In the genomic region with DNA sequence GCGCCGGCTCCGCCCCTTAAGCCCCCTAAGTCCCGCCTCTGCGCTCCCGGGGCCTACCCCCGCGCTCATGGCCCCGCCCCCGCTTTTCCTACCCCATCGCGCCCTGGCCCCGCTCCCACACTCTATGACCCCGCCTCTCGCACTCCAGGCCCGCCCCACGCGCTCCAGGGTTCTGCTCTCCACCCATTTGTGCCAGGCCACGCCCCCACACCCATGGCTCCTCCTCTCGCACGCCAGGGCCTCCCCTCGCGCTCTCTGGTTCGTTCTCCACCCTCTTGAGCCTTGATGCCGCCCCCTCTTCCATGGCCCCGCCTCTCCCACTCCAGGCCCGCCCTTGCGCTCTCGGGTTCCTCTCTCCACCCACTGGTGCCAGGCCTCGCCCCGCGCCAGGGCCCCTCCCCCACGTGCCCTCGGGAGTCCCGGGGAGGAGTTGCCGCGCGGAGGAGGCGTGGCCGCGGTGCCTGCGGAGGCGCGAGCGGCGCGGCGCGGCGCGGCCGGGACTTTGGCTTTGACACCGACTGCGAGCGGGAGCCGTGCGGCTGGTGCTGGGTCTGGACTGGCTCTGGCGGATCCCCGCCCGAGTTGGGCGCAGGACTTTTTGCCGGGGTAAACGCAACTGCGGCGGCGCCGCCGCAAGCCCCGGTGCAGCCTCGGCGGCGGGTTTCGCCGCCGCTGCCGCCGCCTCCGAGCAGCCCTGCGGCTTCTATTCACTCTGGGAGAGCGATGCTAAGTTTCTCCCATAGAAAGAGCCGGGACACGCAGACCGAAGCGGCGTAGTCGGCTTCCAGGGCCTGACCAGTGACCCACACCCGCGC, we compare ENCODE assay signal across 1 cellular context.
A peak's percentile ranks its signal among the peaks of the same experiment; 100 is the strongest.
TF ChIP-seq lines count a peak whose summit lies in the region.

EEPD1 (plus strand) TSS at position 499 of the 815 bp plus-strand sequence. CDS start 1,071 bp downstream, outside the sequence.

TF ChIP-seq in HepG2, 621 proteins besides CTCF, POLR2A, EP300 and RAD21 (continued from another document and continues in another):
- 0 out of 2 replicates have a peak, but pooled peaks have one; percentile 7 for TF ChIP-seq ZNF280D (CRISPR knock-in tag; IDR thresholded peaks at IDR 0.05)
- no peak for TF ChIP-seq GPN1 (CRISPR knock-in tag; IDR thresholded peaks at IDR 0.05; ENCODE audit: borderline replicate concordance)
- TF ChIP-seq ZNF468 (CRISPR knock-in tag; IDR thresholded peaks at IDR 0.05), result no peak
- TF ChIP-seq, protein P1, sequence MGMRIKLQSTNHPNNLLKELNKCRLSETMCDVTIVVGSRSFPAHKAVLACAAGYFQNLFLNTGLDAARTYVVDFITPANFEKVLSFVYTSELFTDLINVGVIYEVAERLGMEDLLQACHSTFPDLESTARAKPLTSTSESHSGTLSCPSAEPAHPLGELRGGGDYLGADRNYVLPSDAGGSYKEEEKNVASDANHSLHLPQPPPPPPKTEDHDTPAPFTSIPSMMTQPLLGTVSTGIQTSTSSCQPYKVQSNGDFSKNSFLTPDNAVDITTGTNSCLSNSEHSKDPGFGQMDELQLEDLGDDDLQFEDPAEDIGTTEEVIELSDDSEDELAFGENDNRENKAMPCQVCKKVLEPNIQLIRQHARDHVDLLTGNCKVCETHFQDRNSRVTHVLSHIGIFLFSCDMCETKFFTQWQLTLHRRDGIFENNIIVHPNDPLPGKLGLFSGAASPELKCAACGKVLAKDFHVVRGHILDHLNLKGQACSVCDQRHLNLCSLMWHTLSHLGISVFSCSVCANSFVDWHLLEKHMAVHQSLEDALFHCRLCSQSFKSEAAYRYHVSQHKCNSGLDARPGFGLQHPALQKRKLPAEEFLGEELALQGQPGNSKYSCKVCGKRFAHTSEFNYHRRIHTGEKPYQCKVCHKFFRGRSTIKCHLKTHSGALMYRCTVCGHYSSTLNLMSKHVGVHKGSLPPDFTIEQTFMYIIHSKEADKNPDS (CRISPR knock-in tag; IDR thresholded peaks at IDR 0.05), result no peak
- no peak for TF ChIP-seq ZNF251 (CRISPR knock-in tag; IDR thresholded peaks at IDR 0.05)
- no peak for TF ChIP-seq MED8 (CRISPR knock-in tag; IDR thresholded peaks at IDR 0.05; ENCODE audit: insufficient replicate concordance)
- TF ChIP-seq ZBTB2 (CRISPR knock-in tag; IDR thresholded peaks at IDR 0.05; ENCODE audit: low read depth), result peak; percentile 91
- TF ChIP-seq, protein P2, sequence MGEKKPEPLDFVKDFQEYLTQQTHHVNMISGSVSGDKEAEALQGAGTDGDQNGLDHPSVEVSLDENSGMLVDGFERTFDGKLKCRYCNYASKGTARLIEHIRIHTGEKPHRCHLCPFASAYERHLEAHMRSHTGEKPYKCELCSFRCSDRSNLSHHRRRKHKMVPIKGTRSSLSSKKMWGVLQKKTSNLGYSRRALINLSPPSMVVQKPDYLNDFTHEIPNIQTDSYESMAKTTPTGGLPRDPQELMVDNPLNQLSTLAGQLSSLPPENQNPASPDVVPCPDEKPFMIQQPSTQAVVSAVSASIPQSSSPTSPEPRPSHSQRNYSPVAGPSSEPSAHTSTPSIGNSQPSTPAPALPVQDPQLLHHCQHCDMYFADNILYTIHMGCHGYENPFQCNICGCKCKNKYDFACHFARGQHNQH (CRISPR knock-in tag; IDR thresholded peaks at IDR 0.05), result peak; percentile 73
- TF ChIP-seq TSC22D2 (CRISPR knock-in tag; IDR thresholded peaks at IDR 0.05; ENCODE audit: borderline replicate concordance), result no peak
- TF ChIP-seq, protein P3, sequence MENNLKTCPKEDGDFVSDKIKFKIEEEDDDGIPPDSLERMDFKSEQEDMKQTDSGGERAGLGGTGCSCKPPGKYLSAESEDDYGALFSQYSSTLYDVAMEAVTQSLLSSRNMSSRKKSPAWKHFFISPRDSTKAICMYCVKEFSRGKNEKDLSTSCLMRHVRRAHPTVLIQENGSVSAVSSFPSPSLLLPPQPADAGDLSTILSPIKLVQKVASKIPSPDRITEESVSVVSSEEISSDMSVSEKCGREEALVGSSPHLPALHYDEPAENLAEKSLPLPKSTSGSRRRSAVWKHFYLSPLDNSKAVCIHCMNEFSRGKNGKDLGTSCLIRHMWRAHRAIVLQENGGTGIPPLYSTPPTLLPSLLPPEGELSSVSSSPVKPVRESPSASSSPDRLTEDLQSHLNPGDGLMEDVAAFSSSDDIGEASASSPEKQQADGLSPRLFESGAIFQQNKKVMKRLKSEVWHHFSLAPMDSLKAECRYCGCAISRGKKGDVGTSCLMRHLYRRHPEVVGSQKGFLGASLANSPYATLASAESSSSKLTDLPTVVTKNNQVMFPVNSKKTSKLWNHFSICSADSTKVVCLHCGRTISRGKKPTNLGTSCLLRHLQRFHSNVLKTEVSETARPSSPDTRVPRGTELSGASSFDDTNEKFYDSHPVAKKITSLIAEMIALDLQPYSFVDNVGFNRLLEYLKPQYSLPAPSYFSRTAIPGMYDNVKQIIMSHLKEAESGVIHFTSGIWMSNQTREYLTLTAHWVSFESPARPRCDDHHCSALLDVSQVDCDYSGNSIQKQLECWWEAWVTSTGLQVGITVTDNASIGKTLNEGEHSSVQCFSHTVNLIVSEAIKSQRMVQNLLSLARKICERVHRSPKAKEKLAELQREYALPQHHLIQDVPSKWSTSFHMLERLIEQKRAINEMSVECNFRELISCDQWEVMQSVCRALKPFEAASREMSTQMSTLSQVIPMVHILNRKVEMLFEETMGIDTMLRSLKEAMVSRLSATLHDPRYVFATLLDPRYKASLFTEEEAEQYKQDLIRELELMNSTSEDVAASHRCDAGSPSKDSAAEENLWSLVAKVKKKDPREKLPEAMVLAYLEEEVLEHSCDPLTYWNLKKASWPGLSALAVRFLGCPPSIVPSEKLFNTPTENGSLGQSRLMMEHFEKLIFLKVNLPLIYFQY (CRISPR knock-in tag; IDR thresholded peaks at IDR 0.05; ENCODE audit: borderline replicate concordance), result no peak
- no peak for TF ChIP-seq ZNF614 (CRISPR knock-in tag; IDR thresholded peaks at IDR 0.05; ENCODE audit: borderline replicate concordance)
- TF ChIP-seq, protein P4, sequence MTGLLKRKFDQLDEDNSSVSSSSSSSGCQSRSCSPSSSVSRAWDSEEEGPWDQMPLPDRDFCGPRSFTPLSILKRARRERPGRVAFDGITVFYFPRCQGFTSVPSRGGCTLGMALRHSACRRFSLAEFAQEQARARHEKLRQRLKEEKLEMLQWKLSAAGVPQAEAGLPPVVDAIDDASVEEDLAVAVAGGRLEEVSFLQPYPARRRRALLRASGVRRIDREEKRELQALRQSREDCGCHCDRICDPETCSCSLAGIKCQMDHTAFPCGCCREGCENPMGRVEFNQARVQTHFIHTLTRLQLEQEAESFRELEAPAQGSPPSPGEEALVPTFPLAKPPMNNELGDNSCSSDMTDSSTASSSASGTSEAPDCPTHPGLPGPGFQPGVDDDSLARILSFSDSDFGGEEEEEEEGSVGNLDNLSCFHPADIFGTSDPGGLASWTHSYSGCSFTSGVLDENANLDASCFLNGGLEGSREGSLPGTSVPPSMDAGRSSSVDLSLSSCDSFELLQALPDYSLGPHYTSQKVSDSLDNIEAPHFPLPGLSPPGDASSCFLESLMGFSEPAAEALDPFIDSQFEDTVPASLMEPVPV (CRISPR knock-in tag; IDR thresholded peaks at IDR 0.05), result peak; percentile 62; the same call in 1 of the 2 replicates
- TF ChIP-seq ZNF709 (CRISPR knock-in tag; IDR thresholded peaks at IDR 0.05), result 0 out of 2 replicates have a peak, but pooled peaks have one; percentile 18
- TF ChIP-seq, protein P5, sequence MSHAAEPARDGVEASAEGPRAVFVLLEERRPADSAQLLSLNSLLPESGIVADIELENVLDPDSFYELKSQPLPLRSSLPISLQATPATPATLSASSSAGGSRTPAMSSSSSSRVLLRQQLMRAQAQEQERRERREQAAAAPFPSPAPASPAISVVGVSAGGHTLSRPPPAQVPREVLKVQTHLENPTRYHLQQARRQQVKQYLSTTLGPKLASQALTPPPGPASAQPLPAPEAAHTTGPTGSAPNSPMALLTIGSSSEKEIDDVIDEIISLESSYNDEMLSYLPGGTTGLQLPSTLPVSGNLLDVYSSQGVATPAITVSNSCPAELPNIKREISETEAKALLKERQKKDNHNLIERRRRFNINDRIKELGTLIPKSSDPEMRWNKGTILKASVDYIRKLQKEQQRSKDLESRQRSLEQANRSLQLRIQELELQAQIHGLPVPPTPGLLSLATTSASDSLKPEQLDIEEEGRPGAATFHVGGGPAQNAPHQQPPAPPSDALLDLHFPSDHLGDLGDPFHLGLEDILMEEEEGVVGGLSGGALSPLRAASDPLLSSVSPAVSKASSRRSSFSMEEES (CRISPR knock-in tag; IDR thresholded peaks at IDR 0.05), result no peak
- TF ChIP-seq FOXA1 (IDR thresholded peaks at IDR 0.05), result no peak
- TF ChIP-seq FOXA1 (CRISPR knock-in tag; IDR thresholded peaks at IDR 0.05), result no peak
- TF ChIP-seq, protein P6, sequence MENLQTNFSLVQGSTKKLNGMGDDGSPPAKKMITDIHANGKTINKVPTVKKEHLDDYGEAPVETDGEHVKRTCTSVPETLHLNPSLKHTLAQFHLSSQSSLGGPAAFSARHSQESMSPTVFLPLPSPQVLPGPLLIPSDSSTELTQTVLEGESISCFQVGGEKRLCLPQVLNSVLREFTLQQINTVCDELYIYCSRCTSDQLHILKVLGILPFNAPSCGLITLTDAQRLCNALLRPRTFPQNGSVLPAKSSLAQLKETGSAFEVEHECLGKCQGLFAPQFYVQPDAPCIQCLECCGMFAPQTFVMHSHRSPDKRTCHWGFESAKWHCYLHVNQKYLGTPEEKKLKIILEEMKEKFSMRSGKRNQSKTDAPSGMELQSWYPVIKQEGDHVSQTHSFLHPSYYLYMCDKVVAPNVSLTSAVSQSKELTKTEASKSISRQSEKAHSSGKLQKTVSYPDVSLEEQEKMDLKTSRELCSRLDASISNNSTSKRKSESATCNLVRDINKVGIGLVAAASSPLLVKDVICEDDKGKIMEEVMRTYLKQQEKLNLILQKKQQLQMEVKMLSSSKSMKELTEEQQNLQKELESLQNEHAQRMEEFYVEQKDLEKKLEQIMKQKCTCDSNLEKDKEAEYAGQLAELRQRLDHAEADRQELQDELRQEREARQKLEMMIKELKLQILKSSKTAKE (CRISPR knock-in tag; IDR thresholded peaks at IDR 0.05; ENCODE audit: borderline replicate concordance), result peak; percentile 77
- TF ChIP-seq ZNF883 (CRISPR knock-in tag; IDR thresholded peaks at IDR 0.05; ENCODE audit: not compliant biosample characterization), result no peak
- TF ChIP-seq PHF8 (CRISPR knock-in tag; IDR thresholded peaks at IDR 0.05), result no peak; the same call in 1 of the 2 replicates
- TF ChIP-seq, protein P7, sequence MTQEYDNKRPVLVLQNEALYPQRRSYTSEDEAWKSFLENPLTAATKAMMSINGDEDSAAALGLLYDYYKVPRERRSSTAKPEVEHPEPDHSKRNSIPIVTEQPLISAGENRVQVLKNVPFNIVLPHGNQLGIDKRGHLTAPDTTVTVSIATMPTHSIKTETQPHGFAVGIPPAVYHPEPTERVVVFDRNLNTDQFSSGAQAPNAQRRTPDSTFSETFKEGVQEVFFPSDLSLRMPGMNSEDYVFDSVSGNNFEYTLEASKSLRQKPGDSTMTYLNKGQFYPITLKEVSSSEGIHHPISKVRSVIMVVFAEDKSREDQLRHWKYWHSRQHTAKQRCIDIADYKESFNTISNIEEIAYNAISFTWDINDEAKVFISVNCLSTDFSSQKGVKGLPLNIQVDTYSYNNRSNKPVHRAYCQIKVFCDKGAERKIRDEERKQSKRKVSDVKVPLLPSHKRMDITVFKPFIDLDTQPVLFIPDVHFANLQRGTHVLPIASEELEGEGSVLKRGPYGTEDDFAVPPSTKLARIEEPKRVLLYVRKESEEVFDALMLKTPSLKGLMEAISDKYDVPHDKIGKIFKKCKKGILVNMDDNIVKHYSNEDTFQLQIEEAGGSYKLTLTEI (CRISPR knock-in tag; conservative IDR thresholded peaks at IDR 0.05), result no peak
- TF ChIP-seq ZNF205 (CRISPR knock-in tag; IDR thresholded peaks at IDR 0.05), result no peak; the same call in 1 of the 2 replicates
- TF ChIP-seq ZNF136 (CRISPR knock-in tag; IDR thresholded peaks at IDR 0.05; ENCODE audit: low read depth), result no peak
- TF ChIP-seq, protein P8, sequence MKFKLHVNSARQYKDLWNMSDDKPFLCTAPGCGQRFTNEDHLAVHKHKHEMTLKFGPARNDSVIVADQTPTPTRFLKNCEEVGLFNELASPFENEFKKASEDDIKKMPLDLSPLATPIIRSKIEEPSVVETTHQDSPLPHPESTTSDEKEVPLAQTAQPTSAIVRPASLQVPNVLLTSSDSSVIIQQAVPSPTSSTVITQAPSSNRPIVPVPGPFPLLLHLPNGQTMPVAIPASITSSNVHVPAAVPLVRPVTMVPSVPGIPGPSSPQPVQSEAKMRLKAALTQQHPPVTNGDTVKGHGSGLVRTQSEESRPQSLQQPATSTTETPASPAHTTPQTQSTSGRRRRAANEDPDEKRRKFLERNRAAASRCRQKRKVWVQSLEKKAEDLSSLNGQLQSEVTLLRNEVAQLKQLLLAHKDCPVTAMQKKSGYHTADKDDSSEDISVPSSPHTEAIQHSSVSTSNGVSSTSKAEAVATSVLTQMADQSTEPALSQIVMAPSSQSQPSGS (CRISPR knock-in tag; IDR thresholded peaks at IDR 0.05), result no peak
- no peak for TF ChIP-seq KDM1A (CRISPR knock-in tag; IDR thresholded peaks at IDR 0.05)
- no peak for TF ChIP-seq GTF3A (CRISPR knock-in tag; conservative IDR thresholded peaks at IDR 0.05)
- TF ChIP-seq NFYB (CRISPR knock-in tag; IDR thresholded peaks at IDR 0.05), result no peak; the same call in 1 of the 2 replicates
